In the genomic region with DNA sequence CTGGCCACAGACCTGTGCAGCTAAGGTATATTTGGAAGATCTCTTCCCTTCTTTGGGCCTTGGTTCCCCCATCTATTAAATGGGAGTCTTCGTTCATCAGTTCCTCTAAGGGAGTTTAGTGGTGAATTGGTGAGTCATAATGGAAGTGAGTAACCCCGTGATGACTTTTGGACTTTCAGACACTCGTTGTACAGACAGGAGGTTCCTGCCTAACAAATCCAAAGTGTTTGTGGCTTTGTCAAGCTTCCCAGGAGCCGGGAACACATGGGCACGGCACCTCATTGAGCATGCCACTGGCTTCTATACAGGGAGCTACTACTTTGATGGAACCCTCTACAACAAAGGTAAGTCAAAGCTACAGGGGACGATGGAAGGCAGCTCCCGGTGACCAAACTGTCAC, we compare ENCODE assay signal across 17 cellular contexts. TPM values are rescaled to one million over a fixed set of nuclear protein-coding genes. Genes with fewer than 3 reads are reported as not detected.
DNase-seq lines count a peak whose midpoint lies in the region; TF ChIP-seq lines count a peak whose summit lies in the region.
"Had no signal": no experiment of that assay in that cellular context is flagged by ENCODE, and none has a peak within 500 bp of the region (broad histone marks: within the 10 kb centered on the region; RNA-seq: fewer than 3 reads in every experiment).

No MANE protein-coding gene starts in this region.

- H3K79me2 ChIP-seq in OCI-LY3 (ENCODE audit: low read length), result no peaks in the 10 kb centered on the region

- in situ Hi-C loops in transverse colon (cut with MboI; ENCODE audit: low pct_ligation_motif_present in 1 of 4, low pct_unique_long_range_greater_than_20kb in 1 of 4, low sequenced_read_pairs in 3 of 4), result no loop called here

- no peaks in the 10 kb centered on the region for H3K9me3 Mint-ChIP-seq in type B pancreatic cell
- H3K9me3 Mint-ChIP-seq: activated CD8-positive, alpha-beta T cell treated with anti-CD3 and anti-CD28 coated beads for 36 hours had no signal

- peak; percentile 36 for DNase-seq in activated effector memory CD4-positive, alpha-beta T cell treated with anti-CD3 and anti-CD28 coated beads, Interleukin-2, amount 50 U/mL, for 16 hours
- no peak for DNase-seq in activated effector memory CD4-positive, alpha-beta T cell treated with Interleukin-2 at 50 U/mL for 16 hours
- DNase-seq in epithelial cell of proximal tubule (ENCODE audit: low read depth) (peak; percentile 52), transverse colon (peak; percentile 52), NCI-H2081 (lab: John Stamatoyannopoulos, UW) (no peak), activated gamma-delta T cell treated with Interleukin-2 at 50 U/mL for 16 hours (no peak), type B pancreatic cell (ENCODE audit: extremely low spot score, unreplicated experiment) (no peak)
- DNase-seq: CD8-positive, alpha-beta memory T cell; GF-D8; glutamatergic neuron; kidney; naive thymus-derived CD4-positive, alpha-beta T cell; NCI-H187 treated with DMSO at 0.1 percent for 48 hours; NCI-H774 had no signal

- intact Hi-C loops in transverse colon (cut with DNase I; ENCODE audit: low total_unique reads), result no loop called here

- H3K4me2 ChIP-seq in OCI-LY3 (ENCODE audit: low read length), result peak overlapping the region; percentile 51

- H3K27me3 ChIP-seq in OCI-LY3 (ENCODE audit: low read depth, low read length) (no peaks in the 10 kb centered on the region), transverse colon (no peaks in the 10 kb centered on the region)
- H3K27me3 ChIP-seq: SJSA1 had no signal

- H3K4me1 Mint-ChIP-seq in type B pancreatic cell (ENCODE audit: unreplicated experiment), result no peaks in the 10 kb centered on the region
- H3K4me1 Mint-ChIP-seq: CD8-positive, alpha-beta memory T cell had no signal

- 0 out of 2 replicates have a peak, but pooled peaks cover 3% of the 10 kb centered on the region for H4K20me1 ChIP-seq in OCI-LY3 (ENCODE audit: insufficient read depth, low read length)

- no peak overlapping the region for H3K4me3 Mint-ChIP-seq in type B pancreatic cell
- H3K4me3 Mint-ChIP-seq: activated CD8-positive, alpha-beta T cell treated with anti-CD3 and anti-CD28 coated beads for 36 hours; CD8-positive, alpha-beta memory T cell; naive thymus-derived CD4-positive, alpha-beta T cell had no signal

- H3K4me3 ChIP-seq in OCI-LY3 (ENCODE audit: low read length), result no peak overlapping the region
- no peak overlapping the region for H3K4me3 ChIP-seq in epithelial cell of proximal tubule (ENCODE audit: low read depth, low read length)
- no peak overlapping the region for H3K4me3 ChIP-seq in transverse colon
- H3K4me3 ChIP-seq: SJSA1 had no signal

- no peak for TF ChIP-seq POLR2A in transverse colon (IDR thresholded peaks at IDR 0.05)

- H3K36me3 Mint-ChIP-seq in type B pancreatic cell, result peaks cover 4% of the 10 kb centered on the region
- H3K36me3 Mint-ChIP-seq: CD8-positive, alpha-beta memory T cell; naive thymus-derived CD4-positive, alpha-beta T cell had no signal

- H3K4me1 ChIP-seq in OCI-LY3 (ENCODE audit: low read length) (peaks cover 12% of the 10 kb centered on the region), transverse colon (peaks cover 0 to 24% (median 5%) of the 10 kb centered on the region in 4 donors)
- H3K4me1 ChIP-seq: SJSA1 had no signal

- no peaks in the 10 kb centered on the region for H3K27me3 Mint-ChIP-seq in type B pancreatic cell

- H2AFZ ChIP-seq in OCI-LY3 (ENCODE audit: low read depth, low read length), result no peak overlapping the region

- 49% methylated on average over 7 of the region's 7 CpGs; no CpG with 5 or more reads in 1 of the 2 donors for WGBS in transverse colon (ENCODE audit: low coverage in 1 of 2), 2 donors

- TF ChIP-seq CTCF in OCI-LY3 (IDR thresholded peaks at IDR 0.05; ENCODE audit: low read depth, low read length) (no peak), epithelial cell of proximal tubule (conservative IDR thresholded peaks at IDR 0.05; ENCODE audit: low read depth, low read length) (no peak), transverse colon (IDR thresholded peaks at IDR 0.05) (no peak), type B pancreatic cell (conservative IDR thresholded peaks at IDR 0.05) (no peak)

- no peak overlapping the region for H3K27ac Mint-ChIP-seq in type B pancreatic cell
- H3K27ac Mint-ChIP-seq: activated CD8-positive, alpha-beta T cell treated with anti-CD3 and anti-CD28 coated beads for 36 hours; CD8-positive, alpha-beta memory T cell; naive thymus-derived CD4-positive, alpha-beta T cell had no signal

- no peaks in the 10 kb centered on the region for H3K9me3 ChIP-seq in OCI-LY3 (ENCODE audit: insufficient read depth, low read length)
- H3K9me3 ChIP-seq in transverse colon, result no peaks in the 10 kb centered on the region
- H3K9me3 ChIP-seq: SJSA1 had no signal

- H3K36me3 ChIP-seq in OCI-LY3 (replicated peaks; ENCODE audit: low read depth, low read length) (no peaks in the 10 kb centered on the region), transverse colon (no peaks in the 10 kb centered on the region)
- H3K36me3 ChIP-seq: SJSA1 had no signal

- no peak overlapping the region for H3K9ac ChIP-seq in OCI-LY3 (ENCODE audit: low read length)

- H3K27ac ChIP-seq in OCI-LY3 (ENCODE audit: low read length) (no peak overlapping the region), transverse colon (peak overlapping the region in 2 of 4 donors; percentile 29 to 53)
- H3K27ac ChIP-seq: SJSA1 had no signal

- no peak for TF ChIP-seq EP300 in transverse colon (IDR thresholded peaks at IDR 0.05; ENCODE audit: low read depth)

RNA-seq across cellular contexts. Expression of a gene that starts 40.4 kb away (rescaled TPM):
- total RNA-seq in epithelial cell of proximal tubule (37.4 and 55.6 TPM in 2 replicates), transverse colon (10 to 100 TPM; 23.7 to 58.4 (median 33.7) TPM), type B pancreatic cell (ENCODE audit: low replicate concordance) (8.9 and 16.1 TPM in 2 replicates)

Comparison
In these comparisons a context has a peak if more than half of its experiments do, and no peak if none do; other contexts are left out.
1. DNase-seq: peak in activated effector memory CD4-positive, alpha-beta T cell treated with anti-CD3 and anti-CD28 coated beads, Interleukin-2, amount 50 U/mL, for 16 hours (single experiment), epithelial cell of proximal tubule (single experiment) and transverse colon (single experiment); none in activated effector memory CD4-positive, alpha-beta T cell treated with Interleukin-2 at 50 U/mL for 16 hours (single experiment), NCI-H2081 (0 of 2), activated gamma-delta T cell treated with Interleukin-2 at 50 U/mL for 16 hours (single experiment) and type B pancreatic cell (single experiment).